13 cellular contexts compared by ENCODE assay signal in genomic region chr4:123250843-123251242, GRCh38.
A peak's percentile ranks its signal among the peaks of the same experiment; 100 is the strongest.
DNase-seq lines count a peak whose midpoint lies in the region; TF ChIP-seq lines count a peak whose summit lies in the region.
"Had no signal": no experiment of that assay in that cellular context is flagged by ENCODE, and none has a peak within 500 bp of the region (broad histone marks: within the 10 kb centered on the region; RNA-seq: fewer than 3 reads in every experiment).

No MANE protein-coding gene starts in this region.

- H3K4me3 Mint-ChIP-seq in nephron (no peak overlapping the region), endothelial cell (ENCODE audit: unreplicated experiment) (no peak overlapping the region)
- no peak overlapping the region for H3K4me3 Mint-ChIP-seq in T-helper 2 cell treated with Interferon-gamma antibody and Interleukin-4, amounts not matched to agents 5 μg/mL and 100 μg/mL, for 36 hours
- H3K4me3 Mint-ChIP-seq: activated T-cell treated with anti-CD3 and anti-CD28 coated beads, Interleukin-2, amount 50 U/mL, for 72 hours had no signal

- H3K9ac ChIP-seq in fibroblast of lung (ENCODE audit: insufficient read depth, low read length), result no peak overlapping the region
- H3K9ac ChIP-seq: BLaER1 had no signal

- H3K27ac Mint-ChIP-seq in nephron, result peak overlapping the region; percentile 42 to 68 (median 64)
- H3K27ac Mint-ChIP-seq in endothelial cell (ENCODE audit: unreplicated experiment), result no peak overlapping the region
- H3K27ac Mint-ChIP-seq in T-helper 2 cell treated with Interferon-gamma antibody and Interleukin-4, amounts not matched to agents 5 μg/mL and 100 μg/mL, for 36 hours, result no peak overlapping the region
- H3K27ac Mint-ChIP-seq: activated T-cell treated with anti-CD3 and anti-CD28 coated beads, Interleukin-2, amount 50 U/mL, for 72 hours had no signal

- H3K27me3 Mint-ChIP-seq in nephron (ENCODE audit: low read depth), result no peaks in the 10 kb centered on the region
- H3K27me3 Mint-ChIP-seq in endothelial cell (ENCODE audit: unreplicated experiment), result no peaks in the 10 kb centered on the region
- H3K27me3 Mint-ChIP-seq in T-helper 2 cell treated with Interferon-gamma antibody and Interleukin-4, amounts not matched to agents 5 μg/mL and 100 μg/mL, for 36 hours (ENCODE audit: low read depth), result no peaks in the 10 kb centered on the region

- H3K4me3 ChIP-seq in fibroblast of lung (replicated peaks in 1 of 4; ENCODE audit: control extremely low read depth in 1 of 4, insufficient read depth in 1 of 4, low read depth in 3 of 4, low read length in 4 of 4), result no peak overlapping the region
- H3K4me3 ChIP-seq: BLaER1 had no signal

- DNase-seq in AG08396 (ENCODE audit: low spot score) (peak; percentile 8), NCI-H345 (lab: John Stamatoyannopoulos, UW) (peak; percentile 40), fibroblast of lung (ENCODE audit: low read depth in 2 of 2) (peak; percentile 71 to 81), endothelial cell (ENCODE audit: low spot score) (no peak), HEK293T (ENCODE audit: extremely low spot score) (no peak)
- DNase-seq in T-helper 2 cell treated with Interferon-gamma antibody and Interleukin-4, amounts not matched to agents 5 μg/mL and 100 μg/mL, for 36 hours (ENCODE audit: low spot score), result no peak
- DNase-seq in activated CD4-positive, CD25-positive, alpha-beta regulatory T cell treated with anti-CD3 and anti-CD28 coated beads, Interleukin-2, amount 50 U/mL, for 72 hours, result no peak
- DNase-seq: activated T-cell treated with anti-CD3 and anti-CD28 coated beads, Interleukin-2, amount 50 U/mL, for 72 hours; NCI-H2227 treated with DMSO at 0.1 percent for 48 hours; stimulated activated CD4-positive, alpha-beta T cell treated with anti-CD3 and anti-CD28 coated beads, Interleukin-12 subunit alpha, Interleukin-12 subunit beta, amount 100 ng/mL, for 4 hours; WERI-Rb-1 had no signal

- H3K9me3 ChIP-seq in fibroblast of lung (ENCODE audit: control insufficient read depth, insufficient read depth, low read depth, low read length), result no peaks in the 10 kb centered on the region
- H3K9me3 ChIP-seq: BLaER1 had no signal

- no peaks in the 10 kb centered on the region for H3K4me1 ChIP-seq in fibroblast of lung (ENCODE audit: control insufficient read depth, extremely low read depth, insufficient read depth, low read length)

- CTCF ChIA-PET in HEK293T (lab: Yijun Ruan, JAX), result no interaction called here

- H3K4me2 ChIP-seq in fibroblast of lung (ENCODE audit: extremely low read depth, insufficient read depth, low read length), result no peak overlapping the region
- H3K4me2 ChIP-seq: BLaER1 had no signal

- H3K79me2 ChIP-seq in fibroblast of lung (ENCODE audit: control insufficient read depth, insufficient read depth, low read length), result no peaks in the 10 kb centered on the region

- H3K27ac ChIP-seq in fibroblast of lung (ENCODE audit: insufficient read depth, low read length), result no peak overlapping the region
- H3K27ac ChIP-seq: BLaER1, WERI-Rb-1 had no signal

- peaks cover 44% of the 10 kb centered on the region for H3K4me1 Mint-ChIP-seq in nephron
- peaks cover 8% of the 10 kb centered on the region for H3K4me1 Mint-ChIP-seq in endothelial cell (ENCODE audit: unreplicated experiment)
- H3K4me1 Mint-ChIP-seq in T-helper 2 cell treated with Interferon-gamma antibody and Interleukin-4, amounts not matched to agents 5 μg/mL and 100 μg/mL, for 36 hours (ENCODE audit: low read depth), result no peaks in the 10 kb centered on the region

- TF ChIP-seq CTCF in fibroblast of lung (conservative IDR thresholded peaks at IDR 0.05 in 1 of 2, IDR thresholded peaks at IDR 0.05 in 1 of 2; ENCODE audit: low read depth in 1 of 2, low read length in 2 of 2) (no peak), nephron (IDR thresholded peaks at IDR 0.05; ENCODE audit: unreplicated experiment in 3 of 3) (no peak), endothelial cell (IDR thresholded peaks at IDR 0.05; ENCODE audit: unreplicated experiment) (no peak)

- H3K36me3 ChIP-seq in fibroblast of lung (ENCODE audit: control insufficient read depth, insufficient read depth, low read length), result no peaks in the 10 kb centered on the region
- H3K36me3 ChIP-seq: BLaER1, WERI-Rb-1 had no signal

- H3K9me3 Mint-ChIP-seq in nephron (no peaks in the 10 kb centered on the region), endothelial cell (ENCODE audit: unreplicated experiment) (no peaks in the 10 kb centered on the region)
- H3K9me3 Mint-ChIP-seq in T-helper 2 cell treated with Interferon-gamma antibody and Interleukin-4, amounts not matched to agents 5 μg/mL and 100 μg/mL, for 36 hours, result no peaks in the 10 kb centered on the region
- H3K9me3 Mint-ChIP-seq: activated T-cell treated with anti-CD3 and anti-CD28 coated beads, Interleukin-2, amount 50 U/mL, for 72 hours had no signal

- no peak overlapping the region for H2AFZ ChIP-seq in fibroblast of lung (ENCODE audit: low read length)

- H3K27me3 ChIP-seq in fibroblast of lung (ENCODE audit: control insufficient read depth, insufficient read depth, low read length), result no peaks in the 10 kb centered on the region
- H3K27me3 ChIP-seq: BLaER1 had no signal

- no peaks in the 10 kb centered on the region for H4K20me1 ChIP-seq in fibroblast of lung (ENCODE audit: control insufficient read depth, extremely low read depth, insufficient read depth, low read length)
- H4K20me1 ChIP-seq: BLaER1 had no signal

- H3K36me3 Mint-ChIP-seq in nephron (ENCODE audit: low read depth) (peaks cover under 1% of the 10 kb centered on the region), endothelial cell (ENCODE audit: low read depth, unreplicated experiment) (no peaks in the 10 kb centered on the region)
- no peaks in the 10 kb centered on the region for H3K36me3 Mint-ChIP-seq in T-helper 2 cell treated with Interferon-gamma antibody and Interleukin-4, amounts not matched to agents 5 μg/mL and 100 μg/mL, for 36 hours (ENCODE audit: low read depth)

- POLR2A ChIA-PET in HEK293T (lab: Yijun Ruan, JAX), result no interaction called here

TF ChIP-seq in HEK293T, 16 proteins besides CTCF, POLR2A, EP300 and RAD21:
- TF ChIP-seq FOXM1 (IDR thresholded peaks at IDR 0.05; ENCODE audit: borderline replicate concordance) (no peak), L3MBTL2 (conservative IDR thresholded peaks at IDR 0.05) (no peak), CTBP1 (IDR thresholded peaks at IDR 0.05; ENCODE audit: borderline replicate concordance) (no peak), TARDBP (IDR thresholded peaks at IDR 0.05) (no peak), BHLHE40 (IDR thresholded peaks at IDR 0.05; ENCODE audit: borderline replicate concordance) (no peak), SP1 (IDR thresholded peaks at IDR 0.05) (no peak), ARNT (IDR thresholded peaks at IDR 0.05) (no peak)

Comparison
In these comparisons a context has a peak if more than half of its experiments do, and no peak if none do; other contexts are left out.
1. DNase-seq: peak in AG08396 (single experiment), NCI-H345 (single experiment) and fibroblast of lung (2 of 2); none in endothelial cell (single experiment), T-helper 2 cell treated with Interferon-gamma antibody and Interleukin-4, amounts not matched to agents 5 μg/mL and 100 μg/mL, for 36 hours (single experiment), HEK293T (single experiment) and activated CD4-positive, CD25-positive, alpha-beta regulatory T cell treated with anti-CD3 and anti-CD28 coated beads, Interleukin-2, amount 50 U/mL, for 72 hours (single experiment).
2. H3K27ac Mint-ChIP-seq: peak in nephron (3 of 3); none in endothelial cell (single experiment) and T-helper 2 cell treated with Interferon-gamma antibody and Interleukin-4, amounts not matched to agents 5 μg/mL and 100 μg/mL, for 36 hours (single experiment).